ENCODE assay signal across 8 cellular contexts in genomic region chr11:61482513-61482912, GRCh38. TPM values are rescaled to one million over a fixed set of nuclear protein-coding genes. Genes with fewer than 3 reads are reported as not detected.
DNase-seq lines count a peak whose midpoint lies in the region; ATAC-seq, FAIRE-seq and TF ChIP-seq lines count a peak whose summit lies in the region.

No MANE protein-coding gene starts in this region.

- peaks cover 6 to 13% (median 9%) of the 10 kb centered on the region in 4 donors for H3K4me1 Mint-ChIP-seq in naive thymus-derived CD8-positive, alpha-beta T cell

- no peak overlapping the region for H3K4me3 Mint-ChIP-seq in naive thymus-derived CD8-positive, alpha-beta T cell

- TF ChIP-seq POLR2A in GM12892 (IDR thresholded peaks at IDR 0.05; ENCODE audit: low read depth, low read length) = no peak

- no peak for ATAC-seq in HG02623 (IDR thresholded peaks at IDR 0.05; ENCODE audit: unreplicated experiment)
- ATAC-seq in naive thymus-derived CD8-positive, alpha-beta T cell = no peak

- peak; percentile 51 for FAIRE-seq in GM12892 (lab: Jason Lieb, UNC)

- no peak for DNase-seq in GM12892 (ENCODE audit: insufficient read length)
- DNase-seq in SHP77 (lab: John Stamatoyannopoulos, UW) = peak; percentile 12 to 42
- no peak for DNase-seq in epithelial cell of proximal tubule (ENCODE audit: low read depth)
- peak; percentile 3 to 15 for DNase-seq in stimulated activated CD4-positive, alpha-beta T cell treated with anti-CD3 and anti-CD28 coated beads, Interleukin-1b, Interleukin-23, amount 100 ng/mL, for 4 hours (ENCODE audit: low read depth in 2 of 2)
- DNase-seq in superior temporal gyrus (ENCODE audit: extremely low spot score) = no peak
- no peak for DNase-seq in naive thymus-derived CD8-positive, alpha-beta T cell
- DNase-seq in NOMO-1 treated with dmso at 0.1 percent for 144 hours (lab: John Stamatoyannopoulos, UW; ENCODE audit: unreplicated experiment) = no peak

- H3K36me3 Mint-ChIP-seq in naive thymus-derived CD8-positive, alpha-beta T cell = peaks cover 0 to 4% (median 4%) of the 10 kb centered on the region in 3 donors

- POLR2A ChIA-PET in naive thymus-derived CD8-positive, alpha-beta T cell (lab: Charles Lee) = interaction anchor here (0.5 kb wide), 1 partner anchor 24 kb away, joined by 3 read pairs; no protein-coding TSS in a partner anchor

- no peak overlapping the region for H3K4me3 ChIP-seq in epithelial cell of proximal tubule (ENCODE audit: low read depth, low read length)

- peaks cover 0 to 13% (median 4%) of the 10 kb centered on the region in 5 donors for H3K27me3 Mint-ChIP-seq in naive thymus-derived CD8-positive, alpha-beta T cell

- no peak overlapping the region for H3K27ac Mint-ChIP-seq in naive thymus-derived CD8-positive, alpha-beta T cell

- no peaks in the 10 kb centered on the region for H3K9me3 Mint-ChIP-seq in naive thymus-derived CD8-positive, alpha-beta T cell

- TF ChIP-seq CTCF in epithelial cell of proximal tubule (conservative IDR thresholded peaks at IDR 0.05; ENCODE audit: low read depth, low read length) = peak; percentile 65

RNA-seq across cellular contexts. Expression of gene LRRC10B, which starts 26.0 kb away (rescaled TPM):
- not detected for polyA plus RNA-seq in GM12892 (2012; ENCODE audit: missing spikeins)
- total RNA-seq in epithelial cell of proximal tubule = 0.36 TPM in 1 of 2 replicates, not detected in the other
- total RNA-seq in naive thymus-derived CD8-positive, alpha-beta T cell = not detected
- polyA plus RNA-seq in naive thymus-derived CD8-positive, alpha-beta T cell = not detected

RNA-seq across cellular contexts. Expression of gene SDHAF2, which starts 52.6 kb away (rescaled TPM):
- 43.2 TPM for polyA plus RNA-seq in GM12892 (2012; ENCODE audit: missing spikeins)
- 34.4 and 63.2 TPM in 2 replicates for total RNA-seq in epithelial cell of proximal tubule
- total RNA-seq in naive thymus-derived CD8-positive, alpha-beta T cell = 10 to 100 TPM; 63.3 to 72.5 TPM
- polyA plus RNA-seq in naive thymus-derived CD8-positive, alpha-beta T cell = 100 to 1,000 TPM in 1 of 3 donors, 10 to 100 TPM in 2; 92.1 to 118 (median 97.8) TPM

RNA-seq across cellular contexts. Expression of gene CPSF7, which starts 52.7 kb away (rescaled TPM):
- polyA plus RNA-seq in GM12892 (2012; ENCODE audit: missing spikeins) = 44.3 TPM
- 43.3 and 57.6 TPM in 2 replicates for total RNA-seq in epithelial cell of proximal tubule
- total RNA-seq in naive thymus-derived CD8-positive, alpha-beta T cell = 100 to 1,000 TPM; 155 to 175 TPM
- 10 to 100 TPM; 20.6 to 34.8 (median 26.0) TPM for polyA plus RNA-seq in naive thymus-derived CD8-positive, alpha-beta T cell

Comparison
In these comparisons a context has a peak if more than half of its experiments do, and no peak if none do; other contexts are left out.
1. DNase-seq: peak in SHP77 (2 of 2) and stimulated activated CD4-positive, alpha-beta T cell treated with anti-CD3 and anti-CD28 coated beads, Interleukin-1b, Interleukin-23, amount 100 ng/mL, for 4 hours (2 of 2); none in GM12892 (single experiment), epithelial cell of proximal tubule (single experiment), superior temporal gyrus (single experiment), naive thymus-derived CD8-positive, alpha-beta T cell (0 of 10) and NOMO-1 treated with dmso at 0.1 percent for 144 hours (single experiment).